1 cellular context compared by ENCODE assay signal in the genomic region with DNA sequence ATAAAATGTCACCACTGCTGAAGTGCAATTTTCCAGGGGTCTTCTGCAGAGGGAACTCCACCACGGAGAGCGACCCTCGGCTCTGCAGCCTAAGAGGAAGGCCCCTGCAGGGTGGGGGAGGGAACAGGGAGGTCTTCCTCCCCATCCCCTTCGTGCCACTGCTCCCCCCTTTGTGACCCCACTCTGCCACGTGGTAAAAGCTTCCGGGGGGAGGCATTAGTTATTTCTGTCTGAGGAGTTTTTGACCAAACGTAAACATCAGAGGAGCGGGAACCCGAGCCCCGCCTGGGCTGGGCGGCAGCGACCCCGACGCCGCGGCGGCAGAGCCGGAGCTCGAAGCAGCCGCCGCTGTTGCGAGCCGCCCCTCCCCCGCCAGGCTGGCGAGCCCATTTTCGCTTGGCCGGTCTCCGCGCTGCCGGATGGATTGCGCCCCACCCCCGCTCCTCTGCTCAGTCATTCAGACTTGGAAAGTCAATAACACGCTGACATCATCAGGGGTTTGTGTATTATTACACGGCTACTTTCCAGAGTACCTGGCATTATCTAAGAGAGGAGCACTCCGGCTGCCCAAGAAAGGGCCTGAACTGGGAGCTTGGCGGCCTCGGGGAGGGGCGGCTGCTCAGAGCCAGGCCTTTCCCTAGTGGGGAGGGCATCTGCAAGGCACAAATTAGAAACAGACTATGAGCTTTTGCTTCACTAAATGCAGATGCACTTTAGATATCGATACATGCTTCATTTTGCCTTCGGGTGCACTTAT.
TF ChIP-seq lines count a peak whose summit lies in the region.

No MANE protein-coding gene starts in this region.

TF ChIP-seq in HepG2, 621 proteins besides CTCF, POLR2A, EP300 and RAD21 (continued from another document and continues in another):
- TF ChIP-seq ZHX2 (IDR thresholded peaks at IDR 0.05; ENCODE audit: low read depth) (peak; percentile 72; the same call in 1 of the 2 replicates), ZHX2 (CRISPR knock-in tag; IDR thresholded peaks at IDR 0.05; ENCODE audit: borderline replicate concordance) (no peak; the same call in 1 of the 2 replicates), ZNF333 (CRISPR knock-in tag; IDR thresholded peaks at IDR 0.05; ENCODE audit: borderline replicate concordance) (no peak), ZNF615 (CRISPR knock-in tag; IDR thresholded peaks at IDR 0.05; ENCODE audit: borderline replicate concordance) (no peak; the same call in 1 of the 2 replicates), GRHL1 (CRISPR knock-in tag; conservative IDR thresholded peaks at IDR 0.05) (no peak), ZFP1 (CRISPR knock-in tag; IDR thresholded peaks at IDR 0.05) (peak; percentile 53; the same call in 1 of the 2 replicates), ZNF407 (CRISPR knock-in tag; IDR thresholded peaks at IDR 0.05; ENCODE audit: not compliant biosample characterization) (no peak), SOX13 (IDR thresholded peaks at IDR 0.05) (peak; percentile 68; the same call in 1 of the 2 replicates), SOX13 (CRISPR knock-in tag; conservative IDR thresholded peaks at IDR 0.05 in 1 of 2, IDR thresholded peaks at IDR 0.05 in 1 of 2) (peak; percentile 22 to 95; a peak in 2 of 4 replicates), HMG20B (CRISPR knock-in tag; conservative IDR thresholded peaks at IDR 0.05) (no peak; the same call in 1 of the 2 replicates), TFE3 (CRISPR knock-in tag; IDR thresholded peaks at IDR 0.05) (peak; percentile 89), ZKSCAN8 (CRISPR knock-in tag; IDR thresholded peaks at IDR 0.05; ENCODE audit: borderline replicate concordance) (peak; percentile 75; the same call in 1 of the 2 replicates), ZNF251 (CRISPR knock-in tag; IDR thresholded peaks at IDR 0.05) (no peak), SUZ12 (IDR thresholded peaks at IDR 0.05; ENCODE audit: low read depth, low read length) (no peak), ZNF567 (CRISPR knock-in tag; IDR thresholded peaks at IDR 0.05; ENCODE audit: borderline replicate concordance) (0 out of 2 replicates have a peak, but pooled peaks have one; percentile 69), DPF2 (CRISPR knock-in tag; IDR thresholded peaks at IDR 0.05; ENCODE audit: borderline replicate concordance, low read depth) (peak; percentile 75), ISL2 (CRISPR knock-in tag; IDR thresholded peaks at IDR 0.05) (peak; percentile 87), ZNF691 (CRISPR knock-in tag; IDR thresholded peaks at IDR 0.05; ENCODE audit: borderline replicate concordance, low read depth) (peak; percentile 71; the same call in 1 of the 2 replicates), ZFP36L2 (CRISPR knock-in tag; IDR thresholded peaks at IDR 0.05) (no peak), PBX3 (CRISPR knock-in tag; IDR thresholded peaks at IDR 0.05; ENCODE audit: borderline replicate concordance) (no peak)
- TF ChIP-seq, protein P1, sequence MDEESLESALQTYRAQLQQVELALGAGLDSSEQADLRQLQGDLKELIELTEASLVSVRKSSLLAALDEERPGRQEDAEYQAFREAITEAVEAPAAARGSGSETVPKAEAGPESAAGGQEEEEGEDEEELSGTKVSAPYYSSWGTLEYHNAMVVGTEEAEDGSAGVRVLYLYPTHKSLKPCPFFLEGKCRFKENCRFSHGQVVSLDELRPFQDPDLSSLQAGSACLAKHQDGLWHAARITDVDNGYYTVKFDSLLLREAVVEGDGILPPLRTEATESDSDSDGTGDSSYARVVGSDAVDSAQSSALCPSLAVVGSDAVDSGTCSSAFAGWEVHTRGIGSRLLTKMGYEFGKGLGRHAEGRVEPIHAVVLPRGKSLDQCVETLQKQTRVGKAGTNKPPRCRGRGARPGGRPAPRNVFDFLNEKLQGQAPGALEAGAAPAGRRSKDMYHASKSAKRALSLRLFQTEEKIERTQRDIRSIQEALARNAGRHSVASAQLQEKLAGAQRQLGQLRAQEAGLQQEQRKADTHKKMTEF (CRISPR knock-in tag; IDR thresholded peaks at IDR 0.05): peak; percentile 99
- TF ChIP-seq, protein P2, sequence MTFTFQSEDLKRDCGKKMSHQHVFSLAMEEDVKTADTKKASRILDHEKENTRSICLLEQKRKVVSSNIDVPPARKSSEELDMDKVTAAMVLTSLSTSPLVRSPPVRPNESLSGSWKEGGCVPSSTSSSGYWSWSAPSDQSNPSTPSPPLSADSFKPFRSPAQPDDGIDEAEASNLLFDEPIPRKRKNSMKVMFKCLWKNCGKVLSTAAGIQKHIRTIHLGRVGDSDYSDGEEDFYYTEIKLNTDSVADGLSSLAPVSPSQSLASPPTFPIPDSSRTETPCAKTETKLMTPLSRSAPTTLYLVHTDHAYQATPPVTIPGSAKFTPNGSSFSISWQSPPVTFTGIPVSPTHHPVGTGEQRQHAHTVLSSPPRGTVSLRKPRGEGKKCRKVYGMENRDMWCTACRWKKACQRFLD (CRISPR knock-in tag; IDR thresholded peaks at IDR 0.05; ENCODE audit: borderline replicate concordance): peak; percentile 40; the same call in 1 of the 2 replicates
- TF ChIP-seq, protein P3, sequence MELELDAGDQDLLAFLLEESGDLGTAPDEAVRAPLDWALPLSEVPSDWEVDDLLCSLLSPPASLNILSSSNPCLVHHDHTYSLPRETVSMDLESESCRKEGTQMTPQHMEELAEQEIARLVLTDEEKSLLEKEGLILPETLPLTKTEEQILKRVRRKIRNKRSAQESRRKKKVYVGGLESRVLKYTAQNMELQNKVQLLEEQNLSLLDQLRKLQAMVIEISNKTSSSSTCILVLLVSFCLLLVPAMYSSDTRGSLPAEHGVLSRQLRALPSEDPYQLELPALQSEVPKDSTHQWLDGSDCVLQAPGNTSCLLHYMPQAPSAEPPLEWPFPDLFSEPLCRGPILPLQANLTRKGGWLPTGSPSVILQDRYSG (CRISPR knock-in tag; IDR thresholded peaks at IDR 0.05): no peak
